In genomic region chr6:44201200-44201599, GRCh38 we compare ENCODE assay signal across 1 cellular context.
TF ChIP-seq lines count a peak whose summit lies in the region.

No MANE protein-coding gene starts in this region.

TF ChIP-seq in K562, 482 proteins besides CTCF, POLR2A, EP300 and RAD21:
- TF ChIP-seq ZNF449 (CRISPR knock-in tag; IDR thresholded peaks at IDR 0.05) (peak; percentile 31; the same call in 1 of the 2 replicates), UBTF (IDR thresholded peaks at IDR 0.05; ENCODE audit: borderline replicate concordance in 1 of 2, low read depth in 2 of 2, low read length in 2 of 2) (0 out of 4 replicates have a peak, but pooled peaks of 1 of the 2 experiments have one; percentile 27), ZNF224 (CRISPR knock-in tag; IDR thresholded peaks at IDR 0.05) (0 out of 2 replicates have a peak, but pooled peaks have one; percentile 61), ZNF589 (CRISPR knock-in tag; IDR thresholded peaks at IDR 0.05; ENCODE audit: low read depth) (0 out of 2 replicates have a peak, but pooled peaks have one; percentile 0), ZNF354B (CRISPR knock-in tag; IDR thresholded peaks at IDR 0.05) (no peak)
TF ChIP-seq in K562: peak in this region for 4.
